Comparison of ENCODE assay signal across 8 cellular contexts in the genomic region with DNA sequence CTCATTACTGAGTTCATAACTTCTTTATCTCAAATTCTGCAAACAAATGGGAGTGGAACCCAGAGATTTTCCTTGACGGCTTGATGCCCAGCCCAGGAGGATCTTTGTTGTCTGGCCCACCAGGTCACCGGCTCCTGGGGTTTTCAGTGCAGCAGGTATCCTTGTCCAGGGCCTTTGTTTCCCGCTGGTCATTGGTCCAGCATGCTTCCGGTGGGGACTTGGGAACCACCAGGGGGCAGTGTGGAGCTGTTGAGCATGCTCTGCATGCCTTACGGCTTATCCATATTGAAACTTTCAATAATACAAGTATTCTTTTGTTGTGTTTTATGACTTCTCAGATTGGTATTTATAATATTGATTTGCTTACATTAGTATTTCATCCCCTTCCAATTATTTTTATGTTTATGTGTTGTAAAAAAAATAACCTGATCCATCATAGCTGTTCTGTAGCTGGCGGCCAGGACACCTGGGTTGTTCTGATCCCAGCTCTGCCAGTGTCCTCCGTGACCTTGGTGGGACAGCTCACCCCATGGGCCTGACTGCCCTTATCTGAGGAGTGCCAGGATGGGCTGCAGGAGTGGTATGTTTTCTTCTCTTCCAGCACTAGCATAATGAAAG.
DNase-seq lines count a peak whose midpoint lies in the region; ATAC-seq and TF ChIP-seq lines count a peak whose summit lies in the region.

No MANE protein-coding gene starts in this region.

- in situ Hi-C loops in KBM-7 (cut with MboI; ENCODE audit: low pct_unique_long_range_greater_than_20kb, low sequenced_read_pairs): no loop called here

- intact Hi-C loops in lower lobe of right lung (cut with DNase I): no loop called here

- peak; percentile 93 for TF ChIP-seq CTCF in choroid plexus epithelial cell (conservative IDR thresholded peaks at IDR 0.05; ENCODE audit: low read depth, low read length)
- peak; percentile 93 for TF ChIP-seq CTCF in lower lobe of right lung (IDR thresholded peaks at IDR 0.05)

- ATAC-seq in GM19035 (IDR thresholded peaks at IDR 0.05; ENCODE audit: unreplicated experiment) (peak; percentile 52), lower lobe of right lung (peak; percentile 72 to 73), GM21529 (IDR thresholded peaks at IDR 0.05; ENCODE audit: unreplicated experiment) (no peak)

- no peak overlapping the region for H3K4me3 ChIP-seq in choroid plexus epithelial cell (ENCODE audit: low read depth, low read length)
- H3K4me3 ChIP-seq in lower lobe of right lung: no peak overlapping the region

- no peaks in the 10 kb centered on the region for H3K27me3 ChIP-seq in lower lobe of right lung (ENCODE audit: low read depth)

- H3K4me1 ChIP-seq in lower lobe of right lung: peaks cover 38% of the 10 kb centered on the region

- H3K36me3 ChIP-seq in lower lobe of right lung: no peaks in the 10 kb centered on the region

- DNase-seq in Ammon's horn (ENCODE audit: low spot score) (peak; percentile 59), KBM-7 (peak; percentile 33), choroid plexus epithelial cell (ENCODE audit: low read depth) (peak; percentile 78), lower lobe of right lung (peak; percentile 83)
- DNase-seq in activated CD4-positive, alpha-beta T cell treated with anti-CD3 and anti-CD28 coated beads for 24 hours (ENCODE audit: low read depth in 2 of 2): peak; percentile 59 to 63
- peak; percentile 42 to 48 for DNase-seq in stimulated activated CD8-positive, alpha-beta memory T cell treated with anti-CD3 and anti-CD28 coated beads, Interleukin-15, amount 100 ng/mL, for 48 hours (ENCODE audit: low read depth in 2 of 2)

- no peak overlapping the region for H3K27ac ChIP-seq in lower lobe of right lung

- H3K9me3 ChIP-seq in lower lobe of right lung: no peaks in the 10 kb centered on the region

Comparison
In these comparisons a context has a peak if more than half of its experiments do, and no peak if none do; other contexts are left out.
1. DNase-seq: peak in every context shown above with its lines; median percentile 83 in lower lobe of right lung; 78 in choroid plexus epithelial cell; 61 in activated CD4-positive, alpha-beta T cell treated with anti-CD3 and anti-CD28 coated beads for 24 hours; 59 in Ammon's horn; 45 in stimulated activated CD8-positive, alpha-beta memory T cell treated with anti-CD3 and anti-CD28 coated beads, Interleukin-15, amount 100 ng/mL, for 48 hours; 33 in KBM-7.